1 cellular context compared by ENCODE assay signal in genomic region chr19:1270168-1270853, GRCh38.
A peak's percentile ranks its signal among the peaks of the same experiment; 100 is the strongest.
TF ChIP-seq lines count a peak whose summit lies in the region.

No MANE protein-coding gene starts in this region.

TF ChIP-seq in HepG2, 621 proteins besides CTCF, POLR2A, EP300 and RAD21 (continues in another document):
- TF ChIP-seq ELF4 (CRISPR knock-in tag; IDR thresholded peaks at IDR 0.05; ENCODE audit: borderline replicate concordance) (no peak), ZHX1 (CRISPR knock-in tag; IDR thresholded peaks at IDR 0.05; ENCODE audit: low read depth) (0 out of 2 replicates have a peak, but pooled peaks have one; percentile 10), ZNF770 (CRISPR knock-in tag; IDR thresholded peaks at IDR 0.05) (peak; percentile 85), ETV6 (CRISPR knock-in tag; conservative IDR thresholded peaks at IDR 0.05) (no peak), ZNF567 (CRISPR knock-in tag; IDR thresholded peaks at IDR 0.05; ENCODE audit: borderline replicate concordance) (no peak), ZNF530 (CRISPR knock-in tag; IDR thresholded peaks at IDR 0.05; ENCODE audit: low read depth) (0 out of 2 replicates have a peak, but pooled peaks have one; percentile 2), ZNF34 (CRISPR knock-in tag; IDR thresholded peaks at IDR 0.05; ENCODE audit: borderline replicate concordance) (no peak), RBM22 (optimal IDR thresholded peaks at IDR 0.05; ENCODE audit: low read length) (peak; percentile 7), ZNF740 (CRISPR knock-in tag; IDR thresholded peaks at IDR 0.05) (peak; percentile 4; the same call in 1 of the 2 replicates), MAZ (IDR thresholded peaks at IDR 0.05; ENCODE audit: borderline replicate concordance, low read depth, low read length) (no peak), MAZ (CRISPR knock-in tag; IDR thresholded peaks at IDR 0.05; ENCODE audit: low read depth) (0 out of 2 replicates have a peak, but pooled peaks have one; percentile 2), CSRNP2 (CRISPR knock-in tag; conservative IDR thresholded peaks at IDR 0.05; ENCODE audit: low read depth) (0 out of 2 replicates have a peak, but pooled peaks have one; percentile 24), PHF20 (CRISPR knock-in tag; IDR thresholded peaks at IDR 0.05) (0 out of 2 replicates have a peak, but pooled peaks have one; percentile 45), RBAK (CRISPR knock-in tag; IDR thresholded peaks at IDR 0.05) (no peak), ZNF253 (CRISPR knock-in tag; IDR thresholded peaks at IDR 0.05; ENCODE audit: borderline replicate concordance) (0 out of 2 replicates have a peak, but pooled peaks have one; percentile 55), ZNF296 (CRISPR knock-in tag; conservative IDR thresholded peaks at IDR 0.05) (peak; percentile 14; the same call in 1 of the 2 replicates), PHF8 (CRISPR knock-in tag; IDR thresholded peaks at IDR 0.05) (0 out of 2 replicates have a peak, but pooled peaks have one; percentile 27), ZNF816 (CRISPR knock-in tag; IDR thresholded peaks at IDR 0.05; ENCODE audit: borderline replicate concordance) (no peak), TARDBP (CRISPR knock-in tag; IDR thresholded peaks at IDR 0.05) (0 out of 2 replicates have a peak, but pooled peaks have one; percentile 11), PHF21A (CRISPR knock-in tag; IDR thresholded peaks at IDR 0.05) (0 out of 2 replicates have a peak, but pooled peaks have one; percentile 20), GABPA (IDR thresholded peaks at IDR 0.05; ENCODE audit: low read depth, low read length) (no peak), GABPA (CRISPR knock-in tag; IDR thresholded peaks at IDR 0.05; ENCODE audit: low read depth) (0 out of 2 replicates have a peak, but pooled peaks have one; percentile 10), ZNF572 (CRISPR knock-in tag; IDR thresholded peaks at IDR 0.05) (0 out of 2 replicates have a peak, but pooled peaks have one; percentile 87), JUND (CRISPR knock-in tag; IDR thresholded peaks at IDR 0.05) (0 out of 2 replicates have a peak, but pooled peaks have one; percentile 30), ZNF512 (CRISPR knock-in tag; IDR thresholded peaks at IDR 0.05) (0 out of 2 replicates have a peak, but pooled peaks have one; percentile 5), ARID5B (CRISPR knock-in tag; IDR thresholded peaks at IDR 0.05) (no peak), MTA1 (CRISPR knock-in tag; IDR thresholded peaks at IDR 0.05; ENCODE audit: borderline replicate concordance) (0 out of 2 replicates have a peak, but pooled peaks have one; percentile 38), BRF2 (CRISPR knock-in tag; IDR thresholded peaks at IDR 0.05) (0 out of 2 replicates have a peak, but pooled peaks have one; percentile 30), EHMT2 (IDR thresholded peaks at IDR 0.05; ENCODE audit: borderline replicate concordance, low read depth, low read length) (no peak), KDM5A (IDR thresholded peaks at IDR 0.05; ENCODE audit: borderline replicate concordance, low read length) (0 out of 2 replicates have a peak, but pooled peaks have one; percentile 33)
- TF ChIP-seq, protein P1, sequence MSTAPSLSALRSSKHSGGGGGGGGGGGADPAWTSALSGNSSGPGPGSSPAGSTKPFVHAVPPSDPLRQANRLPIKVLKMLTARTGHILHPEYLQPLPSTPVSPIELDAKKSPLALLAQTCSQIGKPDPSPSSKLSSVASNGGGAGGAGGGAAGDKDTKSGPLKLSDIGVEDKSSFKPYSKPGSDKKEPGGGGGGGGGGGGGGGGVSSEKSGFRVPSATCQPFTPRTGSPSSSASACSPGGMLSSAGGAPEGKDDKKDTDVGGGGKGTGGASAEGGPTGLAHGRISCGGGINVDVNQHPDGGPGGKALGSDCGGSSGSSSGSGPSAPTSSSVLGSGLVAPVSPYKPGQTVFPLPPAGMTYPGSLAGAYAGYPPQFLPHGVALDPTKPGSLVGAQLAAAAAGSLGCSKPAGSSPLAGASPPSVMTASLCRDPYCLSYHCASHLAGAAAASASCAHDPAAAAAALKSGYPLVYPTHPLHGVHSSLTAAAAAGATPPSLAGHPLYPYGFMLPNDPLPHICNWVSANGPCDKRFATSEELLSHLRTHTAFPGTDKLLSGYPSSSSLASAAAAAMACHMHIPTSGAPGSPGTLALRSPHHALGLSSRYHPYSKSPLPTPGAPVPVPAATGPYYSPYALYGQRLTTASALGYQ (CRISPR knock-in tag; IDR thresholded peaks at IDR 0.05): 0 out of 2 replicates have a peak, but pooled peaks have one; percentile 2
- TF ChIP-seq, protein P2, sequence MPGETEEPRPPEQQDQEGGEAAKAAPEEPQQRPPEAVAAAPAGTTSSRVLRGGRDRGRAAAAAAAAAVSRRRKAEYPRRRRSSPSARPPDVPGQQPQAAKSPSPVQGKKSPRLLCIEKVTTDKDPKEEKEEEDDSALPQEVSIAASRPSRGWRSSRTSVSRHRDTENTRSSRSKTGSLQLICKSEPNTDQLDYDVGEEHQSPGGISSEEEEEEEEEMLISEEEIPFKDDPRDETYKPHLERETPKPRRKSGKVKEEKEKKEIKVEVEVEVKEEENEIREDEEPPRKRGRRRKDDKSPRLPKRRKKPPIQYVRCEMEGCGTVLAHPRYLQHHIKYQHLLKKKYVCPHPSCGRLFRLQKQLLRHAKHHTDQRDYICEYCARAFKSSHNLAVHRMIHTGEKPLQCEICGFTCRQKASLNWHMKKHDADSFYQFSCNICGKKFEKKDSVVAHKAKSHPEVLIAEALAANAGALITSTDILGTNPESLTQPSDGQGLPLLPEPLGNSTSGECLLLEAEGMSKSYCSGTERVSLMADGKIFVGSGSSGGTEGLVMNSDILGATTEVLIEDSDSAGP (CRISPR knock-in tag; IDR thresholded peaks at IDR 0.05; ENCODE audit: borderline replicate concordance): peak; percentile 56; the same call in 1 of the 2 replicates
- TF ChIP-seq, protein P3, sequence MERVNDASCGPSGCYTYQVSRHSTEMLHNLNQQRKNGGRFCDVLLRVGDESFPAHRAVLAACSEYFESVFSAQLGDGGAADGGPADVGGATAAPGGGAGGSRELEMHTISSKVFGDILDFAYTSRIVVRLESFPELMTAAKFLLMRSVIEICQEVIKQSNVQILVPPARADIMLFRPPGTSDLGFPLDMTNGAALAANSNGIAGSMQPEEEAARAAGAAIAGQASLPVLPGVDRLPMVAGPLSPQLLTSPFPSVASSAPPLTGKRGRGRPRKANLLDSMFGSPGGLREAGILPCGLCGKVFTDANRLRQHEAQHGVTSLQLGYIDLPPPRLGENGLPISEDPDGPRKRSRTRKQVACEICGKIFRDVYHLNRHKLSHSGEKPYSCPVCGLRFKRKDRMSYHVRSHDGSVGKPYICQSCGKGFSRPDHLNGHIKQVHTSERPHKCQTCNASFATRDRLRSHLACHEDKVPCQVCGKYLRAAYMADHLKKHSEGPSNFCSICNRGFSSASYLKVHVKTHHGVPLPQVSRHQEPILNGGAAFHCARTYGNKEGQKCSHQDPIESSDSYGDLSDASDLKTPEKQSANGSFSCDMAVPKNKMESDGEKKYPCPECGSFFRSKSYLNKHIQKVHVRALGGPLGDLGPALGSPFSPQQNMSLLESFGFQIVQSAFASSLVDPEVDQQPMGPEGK (CRISPR knock-in tag; IDR thresholded peaks at IDR 0.05): peak; percentile 12; the same call in 1 of the 2 replicates
- TF ChIP-seq, protein P4, sequence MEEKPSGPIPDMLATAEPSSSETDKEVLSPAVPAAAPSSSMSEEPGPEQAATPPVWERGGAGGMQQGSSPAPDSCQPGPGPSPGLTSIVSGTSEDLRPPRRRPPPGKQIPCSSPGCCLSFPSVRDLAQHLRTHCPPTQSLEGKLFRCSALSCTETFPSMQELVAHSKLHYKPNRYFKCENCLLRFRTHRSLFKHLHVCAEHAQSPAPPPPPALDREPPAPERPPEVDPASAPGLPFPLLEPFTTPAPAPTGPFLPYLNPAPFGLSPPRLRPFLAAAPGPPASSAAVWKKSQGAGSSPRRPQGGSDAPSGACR (CRISPR knock-in tag; IDR thresholded peaks at IDR 0.05): peak; percentile 53; the same call in 1 of the 2 replicates
